Comparison of ENCODE assay signal across 21 cellular contexts in the genomic region with DNA sequence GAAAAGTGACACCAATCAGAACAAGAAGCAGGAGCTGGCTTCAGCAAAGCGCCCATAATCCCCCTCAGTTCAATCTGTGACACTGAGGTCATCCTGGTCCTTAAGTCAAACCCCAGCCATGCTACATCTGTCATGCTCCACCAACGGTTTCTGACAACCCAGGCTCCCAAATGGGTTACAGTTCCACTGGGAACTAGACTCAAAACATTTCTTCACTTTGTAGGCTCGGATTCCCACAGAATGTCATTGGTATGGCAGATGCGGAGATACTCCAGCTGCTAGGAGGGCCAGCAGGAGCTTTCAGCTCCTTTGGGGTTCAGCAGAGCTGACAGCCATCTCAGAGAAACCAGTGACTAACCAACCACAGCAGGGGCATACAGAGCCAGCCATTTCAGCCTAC. TPM values are rescaled to one million over a fixed set of nuclear protein-coding genes. Genes with fewer than 3 reads are reported as not detected.
DNase-seq lines count a peak whose midpoint lies in the region; ATAC-seq and TF ChIP-seq lines count a peak whose summit lies in the region.
"Had no signal": no experiment of that assay in that cellular context is flagged by ENCODE, and none has a peak within 500 bp of the region (broad histone marks: within the 10 kb centered on the region; RNA-seq: fewer than 3 reads in every experiment).

No MANE protein-coding gene starts in this region.

- no peaks in the 10 kb centered on the region for H3K27me3 ChIP-seq in psoas muscle (ENCODE audit: insufficient read depth in 3 of 3, low read length in 2 of 3)
- H3K27me3 ChIP-seq in CD4-positive, alpha-beta T cell (ENCODE audit: control insufficient read depth, insufficient read depth, low read length), result no peaks in the 10 kb centered on the region
- H3K27me3 ChIP-seq: esophagus squamous epithelium had no signal

- H3K36me3 Mint-ChIP-seq in CD4-positive, alpha-beta T cell (ENCODE audit: low read depth), result peaks cover 56% of the 10 kb centered on the region
- H3K36me3 Mint-ChIP-seq: natural killer cell treated with Interleukin-12 subunit alpha and Interleukin-12 subunit beta and Interleukin-15 and Interleukin-18, amount 100 ng/mL, for 72 hours had no signal

- peaks cover 22% of the 10 kb centered on the region for H3K4me1 ChIP-seq in psoas muscle

- H3K27ac Mint-ChIP-seq in CD4-positive, alpha-beta T cell, result no peak overlapping the region
- H3K27ac Mint-ChIP-seq: GM23338, progenitor cell of endocrine pancreas had no signal

- no peaks in the 10 kb centered on the region for H3K4me1 Mint-ChIP-seq in CD4-positive, alpha-beta T cell (ENCODE audit: low read depth)
- H3K4me1 Mint-ChIP-seq: GM23338 had no signal

- no peak overlapping the region for H3K4me3 Mint-ChIP-seq in CD4-positive, alpha-beta T cell
- H3K4me3 Mint-ChIP-seq: GM23338; natural killer cell treated with Interleukin-12 subunit alpha and Interleukin-12 subunit beta and Interleukin-15 and Interleukin-18, amount 100 ng/mL, for 72 hours had no signal

- TF ChIP-seq CTCF in coronary artery (IDR thresholded peaks at IDR 0.05) (no peak), psoas muscle (IDR thresholded peaks at IDR 0.05) (no peak)
- TF ChIP-seq CTCF in CD4-positive, alpha-beta T cell (IDR thresholded peaks at IDR 0.05), result no peak

- intact Hi-C loops in psoas muscle (cut with DNase I), result no loop called here
- intact Hi-C loops in CD4-positive, alpha-beta T cell (cut with DNase I, micrococcal nuclease), result no loop called here

- WGBS in psoas muscle, 3 donors, result 54 to 59% (median 58%) methylated on average over 4 of the region's 4 CpGs

- H3K27me3 Mint-ChIP-seq in CD4-positive, alpha-beta T cell, result no peaks in the 10 kb centered on the region
- H3K27me3 Mint-ChIP-seq: natural killer cell treated with Interleukin-12 subunit alpha and Interleukin-12 subunit beta and Interleukin-15 and Interleukin-18, amount 100 ng/mL, for 72 hours; progenitor cell of endocrine pancreas had no signal

- no peak for ATAC-seq in psoas muscle
- no peak for ATAC-seq in CD4-positive, alpha-beta T cell (ENCODE audit: poor library complexity)
- ATAC-seq in GM18498 (IDR thresholded peaks at IDR 0.05; ENCODE audit: unreplicated experiment), result no peak
- ATAC-seq: GM23338; natural killer cell treated with Interleukin-12 subunit alpha and Interleukin-12 subunit beta and Interleukin-15 and Interleukin-18, amount 100 ng/mL, for 72 hours had no signal

- DNase-seq in stimulated activated CD4-positive, alpha-beta T cell treated with anti-CD3 and anti-CD28 coated beads, Interleukin-15, amount 100 ng/mL, for 24 hours, result peak; percentile 16
- DNase-seq in stimulated activated CD4-positive, alpha-beta T cell treated with anti-CD3 and anti-CD28 coated beads, Interleukin-12 subunit alpha, Interleukin-12 subunit beta, amount 100 ng/mL, for 4 hours, result no peak
- DNase-seq in coronary artery (ENCODE audit: low spot score) (no peak), psoas muscle (no peak), NCI-H1092 (lab: John Stamatoyannopoulos, UW) (no peak), ureter (ENCODE audit: low spot score) (no peak)
- no peak for DNase-seq in CD4-positive, alpha-beta T cell
- DNase-seq: activated CD4-positive, alpha-beta T cell treated with anti-CD3 and anti-CD28 coated beads, Interleukin-2, amount 50 U/mL, for 48 hours; caudate nucleus; effector CD4-positive, alpha-beta T cell; esophagus squamous epithelium; glutamatergic neuron; Karpas-422; NCI-H1417; NCI-H2171; SW 1271; trophoblast cell had no signal

- POLR2A ChIA-PET in CD4-positive, alpha-beta T cell (lab: Charles Lee), result no interaction called here

- H3K36me3 ChIP-seq in psoas muscle (ENCODE audit: insufficient read depth in 1 of 2, low read depth in 1 of 2), result peaks cover 0 to 5% of the 10 kb centered on the region in 2 donors

- no peaks in the 10 kb centered on the region for H3K9me3 Mint-ChIP-seq in CD4-positive, alpha-beta T cell
- H3K9me3 Mint-ChIP-seq: GM23338; natural killer cell treated with Interleukin-12 subunit alpha and Interleukin-12 subunit beta and Interleukin-15 and Interleukin-18, amount 100 ng/mL, for 72 hours had no signal

- H3K27ac ChIP-seq in coronary artery (peak overlapping the region; percentile 67 to 72), psoas muscle (peak overlapping the region; percentile 84)
- no peak overlapping the region for H3K27ac ChIP-seq in CD4-positive, alpha-beta T cell (ENCODE audit: low read depth, low read length)

- H3K4me3 ChIP-seq in coronary artery (no peak overlapping the region), psoas muscle (no peak overlapping the region)
- H3K4me3 ChIP-seq: esophagus squamous epithelium, GM23338 had no signal

- CTCF ChIA-PET in CD4-positive, alpha-beta T cell (lab: Charles Lee), result no interaction called here

- H3K9me3 ChIP-seq in psoas muscle, result no peaks in the 10 kb centered on the region
- no peaks in the 10 kb centered on the region for H3K9me3 ChIP-seq in CD4-positive, alpha-beta T cell (ENCODE audit: control insufficient read depth, low read length)
- H3K9me3 ChIP-seq: esophagus squamous epithelium had no signal

RNA-seq across cellular contexts. Expression of a gene that starts 48.9 kb away (rescaled TPM):
- total RNA-seq in psoas muscle (1 to 10 TPM; 4.6 to 6.4 (median 5.1) TPM), ureter (42.6 TPM)
- polyA plus RNA-seq in psoas muscle, result 1 to 10 TPM; 3.0 to 7.6 (median 5.0) TPM
- total RNA-seq in CD4-positive, alpha-beta T cell, result 1 to 10 TPM; 7.0 to 8.1 TPM
